ENCODE assay signal across 22 cellular contexts in the genomic region with DNA sequence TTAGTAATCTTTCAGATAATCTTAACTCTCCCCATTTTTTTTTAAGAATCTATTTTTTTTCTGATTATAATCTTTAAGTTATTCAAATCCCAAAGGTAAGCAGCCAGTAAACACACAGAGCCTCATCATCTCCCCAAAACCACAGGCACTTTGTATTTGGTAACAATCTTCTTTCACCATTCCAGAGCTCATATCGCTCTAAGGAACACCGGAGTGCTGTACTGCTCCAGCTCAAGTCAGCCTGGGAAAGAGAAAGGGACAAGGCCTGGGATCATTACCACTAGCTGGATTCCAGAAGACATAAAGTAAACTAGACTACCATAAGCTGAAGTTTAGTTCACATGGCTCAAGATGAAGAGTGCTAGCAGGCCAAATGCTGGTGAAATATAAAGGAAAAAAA.
DNase-seq lines count a peak whose midpoint lies in the region; ATAC-seq and TF ChIP-seq lines count a peak whose summit lies in the region.
"Had no signal": no experiment of that assay in that cellular context is flagged by ENCODE, and none has a peak within 500 bp of the region (broad histone marks: within the 10 kb centered on the region; RNA-seq: fewer than 3 reads in every experiment).

No MANE protein-coding gene starts in this region.

- intact Hi-C loops in sciatic nerve (cut with DNase I): no loop called here

- H3K4me3 ChIP-seq in fibroblast of pulmonary artery (replicated peaks; ENCODE audit: low read depth, low read length): no peak overlapping the region
- H3K4me3 ChIP-seq: esophagus squamous epithelium, neural progenitor cell, prostate gland, skin epidermis, thyroid gland had no signal

- in situ Hi-C loops in ACHN (cut with HindIII; ENCODE audit: low pct_ligation_motif_present, low pct_unique_long_range_greater_than_20kb, low sequenced_read_pairs): no loop called here

- ATAC-seq in sciatic nerve: peak; percentile 31
- ATAC-seq: left lobe of liver had no signal

- DNase-seq in GM03348 (ENCODE audit: low spot score): peak; percentile 11
- DNase-seq in amniotic epithelial cell (ENCODE audit: low read depth): peak; percentile 78
- peak; percentile 21 for DNase-seq in fibroblast of pulmonary artery (ENCODE audit: low read depth)
- no peak for DNase-seq in sciatic nerve (ENCODE audit: low spot score)
- DNase-seq in ACHN: no peak
- DNase-seq in cerebellar cortex (ENCODE audit: low spot score): no peak
- DNase-seq in NCI-H1694 (lab: John Stamatoyannopoulos, UW): no peak
- DNase-seq: activated CD4-positive, alpha-beta T cell treated with anti-CD3 and anti-CD28 coated beads, Interleukin-2, amount 10 ng/mL, durations not matched to agents 7 days and 5 days; COR-L47; EL; esophagus squamous epithelium; H9; head of caudate nucleus; NCI-H1436; NCI-H2171; NCI-H524; stimulated activated naive CD4-positive, alpha-beta T cell; thyroid gland had no signal

- no peak for TF ChIP-seq CTCF in fibroblast of pulmonary artery (IDR thresholded peaks at IDR 0.05; ENCODE audit: low read length, missing control alignments)

Comparison
In these comparisons a context has a peak if more than half of its experiments do, and no peak if none do; other contexts are left out.
1. DNase-seq: peak in GM03348 (single experiment), amniotic epithelial cell (single experiment) and fibroblast of pulmonary artery (single experiment); none in sciatic nerve (single experiment), ACHN (single experiment), cerebellar cortex (single experiment) and NCI-H1694 (single experiment).